ENCODE assay signal across 1 cellular context in genomic region chr14:102046337-102047278, GRCh38.
TF ChIP-seq lines count a peak whose summit lies in the region.

No MANE protein-coding gene starts in this region.

TF ChIP-seq in HEK293, 187 proteins besides CTCF, POLR2A, EP300 and RAD21 (continued from another document and continues in another):
- TF ChIP-seq ZNF280C (tag by site-specific recombination; IDR thresholded peaks at IDR 0.05) (no peak), ZNF623 (tag by site-specific recombination; IDR thresholded peaks at IDR 0.05) (no peak), ZNF600 (tag by site-specific recombination; IDR thresholded peaks at IDR 0.05) (peak; percentile 90), KLF16 (tag by site-specific recombination; IDR thresholded peaks at IDR 0.05) (peak; percentile 27; the same call in 1 of the 2 replicates), BCL11B (tag by site-specific recombination; IDR thresholded peaks at IDR 0.05; ENCODE audit: low read depth) (no peak), ZNF549 (tag by site-specific recombination; IDR thresholded peaks at IDR 0.05) (no peak), GFI1B (tag by site-specific recombination; IDR thresholded peaks at IDR 0.05) (no peak), MYNN (tag by site-specific recombination; IDR thresholded peaks at IDR 0.05; ENCODE audit: borderline replicate concordance) (no peak), ZNF629 (tag by site-specific recombination; IDR thresholded peaks at IDR 0.05) (no peak), ZNF223 (tag by site-specific recombination; IDR thresholded peaks at IDR 0.05) (no peak), ZSCAN30 (tag by site-specific recombination; IDR thresholded peaks at IDR 0.05) (peak; percentile 74; the same call in 1 of the 2 replicates), ZNF513 (tag by site-specific recombination; IDR thresholded peaks at IDR 0.05) (no peak), ZSCAN16 (tag by site-specific recombination; IDR thresholded peaks at IDR 0.05) (no peak), IKZF3 (tag by site-specific recombination; IDR thresholded peaks at IDR 0.05) (no peak), ZNF248 (tag by site-specific recombination; IDR thresholded peaks at IDR 0.05) (no peak), PBX3 (CRISPR knock-in tag; IDR thresholded peaks at IDR 0.05) (no peak), WT1 (tag by site-specific recombination; IDR thresholded peaks at IDR 0.05) (no peak), KLF1 (tag by site-specific recombination; IDR thresholded peaks at IDR 0.05) (peak; percentile 90), TCF7L2 (IDR thresholded peaks at IDR 0.05; ENCODE audit: borderline replicate concordance, low read depth, low read length) (no peak), KLF10 (tag by site-specific recombination; IDR thresholded peaks at IDR 0.05) (no peak), ZNF747 (tag by site-specific recombination; IDR thresholded peaks at IDR 0.05) (no peak), ZNF112 (tag by site-specific recombination; IDR thresholded peaks at IDR 0.05) (no peak), ZNF211 (tag by site-specific recombination; IDR thresholded peaks at IDR 0.05; ENCODE audit: low read depth) (no peak), ZNF140 (tag by site-specific recombination; IDR thresholded peaks at IDR 0.05) (no peak), ZNF701 (tag by site-specific recombination; IDR thresholded peaks at IDR 0.05) (no peak), ZNF621 (tag by site-specific recombination; IDR thresholded peaks at IDR 0.05) (no peak), PRDM1 (tag by site-specific recombination; IDR thresholded peaks at IDR 0.05) (peak; percentile 32; the same call in 1 of the 2 replicates), ZFP37 (tag by site-specific recombination; IDR thresholded peaks at IDR 0.05) (no peak), ZNF561 (tag by site-specific recombination; IDR thresholded peaks at IDR 0.05; ENCODE audit: borderline replicate concordance) (no peak), ZNF514 (tag by site-specific recombination; IDR thresholded peaks at IDR 0.05) (no peak), ZNF791 (tag by site-specific recombination; IDR thresholded peaks at IDR 0.05) (no peak), ZNF544 (tag by site-specific recombination; IDR thresholded peaks at IDR 0.05) (no peak), ZNF391 (tag by site-specific recombination; IDR thresholded peaks at IDR 0.05; ENCODE audit: borderline replicate concordance, low read depth) (no peak), ZNF548 (tag by site-specific recombination; IDR thresholded peaks at IDR 0.05) (no peak), ZNF585B (tag by site-specific recombination; IDR thresholded peaks at IDR 0.05) (no peak), ZNF174 (tag by site-specific recombination; IDR thresholded peaks at IDR 0.05) (no peak), ZNF626 (tag by site-specific recombination; IDR thresholded peaks at IDR 0.05) (no peak), ZFP69B (tag by site-specific recombination; IDR thresholded peaks at IDR 0.05) (no peak), ZNF2 (tag by site-specific recombination; IDR thresholded peaks at IDR 0.05) (no peak), ZNF274 (IDR thresholded peaks at IDR 0.05; ENCODE audit: low read length) (no peak), ZNF274 (tag by site-specific recombination; IDR thresholded peaks at IDR 0.05; ENCODE audit: borderline replicate concordance) (no peak), PRDM10 (tag by site-specific recombination; IDR thresholded peaks at IDR 0.05) (no peak), ZNF645 (tag by site-specific recombination; IDR thresholded peaks at IDR 0.05) (no peak), ZNF488 (tag by site-specific recombination; IDR thresholded peaks at IDR 0.05) (no peak), ZEB2 (tag by site-specific recombination; IDR thresholded peaks at IDR 0.05) (no peak; the same call in 1 of the 2 replicates), HIC1 (tag by site-specific recombination; IDR thresholded peaks at IDR 0.05) (no peak), ZNF146 (tag by site-specific recombination; IDR thresholded peaks at IDR 0.05) (no peak), ZNF292 (tag by site-specific recombination; IDR thresholded peaks at IDR 0.05; ENCODE audit: borderline replicate concordance, low read depth) (no peak), ZNF341 (tag by site-specific recombination; IDR thresholded peaks at IDR 0.05; ENCODE audit: low read depth) (no peak), ZNF169 (tag by site-specific recombination; IDR thresholded peaks at IDR 0.05) (no peak), BCL11A (tag by site-specific recombination; IDR thresholded peaks at IDR 0.05; ENCODE audit: low read depth) (no peak), SP7 (tag by site-specific recombination; IDR thresholded peaks at IDR 0.05) (0 out of 2 replicates have a peak, but pooled peaks have one; percentile 13), ZNF664 (tag by site-specific recombination; IDR thresholded peaks at IDR 0.05) (no peak), ZNF335 (tag by site-specific recombination; conservative IDR thresholded peaks at IDR 0.05) (no peak), ZNF501 (tag by site-specific recombination; IDR thresholded peaks at IDR 0.05) (no peak), ZNF302 (tag by site-specific recombination; IDR thresholded peaks at IDR 0.05; ENCODE audit: low read depth) (no peak), HOXC10 (CRISPR knock-in tag; IDR thresholded peaks at IDR 0.05) (no peak), YY2 (tag by site-specific recombination; IDR thresholded peaks at IDR 0.05) (no peak), ZNF555 (tag by site-specific recombination; conservative IDR thresholded peaks at IDR 0.05) (no peak), GLIS1 (tag by site-specific recombination; IDR thresholded peaks at IDR 0.05) (no peak), ZNF404 (tag by site-specific recombination; IDR thresholded peaks at IDR 0.05) (no peak), ZNF692 (tag by site-specific recombination; IDR thresholded peaks at IDR 0.05) (0 out of 2 replicates have a peak, but pooled peaks have one; percentile 21), ZNF114 (tag by site-specific recombination; IDR thresholded peaks at IDR 0.05) (no peak), ZNF155 (tag by site-specific recombination; IDR thresholded peaks at IDR 0.05) (no peak), OSR2 (tag by site-specific recombination; IDR thresholded peaks at IDR 0.05) (no peak)
